1 cellular context compared by ENCODE assay signal in genomic region chr1:28885982-28886730, GRCh38.
TF ChIP-seq lines count a peak whose summit lies in the region.

No MANE protein-coding gene starts in this region.

TF ChIP-seq in K562, 482 proteins besides CTCF, POLR2A, EP300 and RAD21 (continued from another document):
- TF ChIP-seq ZFP91 (CRISPR knock-in tag; IDR thresholded peaks at IDR 0.05) = no peak
- TF ChIP-seq ARHGAP35 (IDR thresholded peaks at IDR 0.05; ENCODE audit: partially characterized antibody) = no peak
- 0 out of 2 replicates have a peak, but pooled peaks have one; percentile 38 for TF ChIP-seq ZNF655 (CRISPR knock-in tag; IDR thresholded peaks at IDR 0.05)
- TF ChIP-seq MIER1 (IDR thresholded peaks at IDR 0.05; ENCODE audit: low read depth) = no peak
- TF ChIP-seq ZNF764 (CRISPR knock-in tag; IDR thresholded peaks at IDR 0.05; ENCODE audit: low read depth) = no peak
- TF ChIP-seq SNRNP70 (optimal IDR thresholded peaks at IDR 0.05; ENCODE audit: low read depth, low read length) = no peak
- no peak for TF ChIP-seq E2F1 (CRISPR knock-in tag; IDR thresholded peaks at IDR 0.05)
- TF ChIP-seq ZNF431 (CRISPR knock-in tag; IDR thresholded peaks at IDR 0.05) = no peak
- 0 out of 2 replicates have a peak, but pooled peaks have one; percentile 1 for TF ChIP-seq ZNF766 (CRISPR knock-in tag; conservative IDR thresholded peaks at IDR 0.05)
- TF ChIP-seq HMBOX1 (IDR thresholded peaks at IDR 0.05) = 0 out of 2 replicates have a peak, but pooled peaks have one; percentile 18
- no peak for TF ChIP-seq RBM22 (IDR thresholded peaks at IDR 0.05; ENCODE audit: low read depth, low read length, poor library complexity, severe bottlenecking)
- TF ChIP-seq HES1 (IDR thresholded peaks at IDR 0.05; ENCODE audit: low read depth) = no peak
- TF ChIP-seq ZNF586 (CRISPR knock-in tag; conservative IDR thresholded peaks at IDR 0.05) = no peak
- 0 out of 2 replicates have a peak, but pooled peaks have one; percentile 45 for TF ChIP-seq ZNF23 (CRISPR knock-in tag; IDR thresholded peaks at IDR 0.05)
- TF ChIP-seq TAF15 (IDR thresholded peaks at IDR 0.05; ENCODE audit: low read depth, low read length) = no peak
- TF ChIP-seq TRIM24 (IDR thresholded peaks at IDR 0.05) = 0 out of 4 replicates have a peak, but pooled peaks of 1 of the 2 experiments have one; percentile 25
- 0 out of 2 replicates have a peak, but pooled peaks have one; percentile 75 for TF ChIP-seq ZKSCAN8 (CRISPR knock-in tag; IDR thresholded peaks at IDR 0.05)
- TF ChIP-seq ARNT (IDR thresholded peaks at IDR 0.05) = 0 out of 4 replicates have a peak, but pooled peaks of 1 of the 2 experiments have one; percentile 44
- no peak for TF ChIP-seq RNF2 (IDR thresholded peaks at IDR 0.05)
- TF ChIP-seq NR2F6 (CRISPR knock-in tag; IDR thresholded peaks at IDR 0.05) = no peak
- no peak for TF ChIP-seq ZNF699 (CRISPR knock-in tag; IDR thresholded peaks at IDR 0.05; ENCODE audit: insufficient replicate concordance)
- TF ChIP-seq DNMT1 (IDR thresholded peaks at IDR 0.05) = 0 out of 2 replicates have a peak, but pooled peaks have one; percentile 74
- no peak for TF ChIP-seq LARP7 (IDR thresholded peaks at IDR 0.05)
- no peak for TF ChIP-seq ZC3H8 (IDR thresholded peaks at IDR 0.05)
- 0 out of 2 replicates have a peak, but pooled peaks have one; percentile 63 for TF ChIP-seq ZNF644 (tag; IDR thresholded peaks at IDR 0.05; ENCODE audit: low read depth)
- TF ChIP-seq NFRKB (IDR thresholded peaks at IDR 0.05; ENCODE audit: low read depth) = peak; percentile 36; the same call in 1 of the 2 replicates
- no peak for TF ChIP-seq RAD51 (IDR thresholded peaks at IDR 0.05; ENCODE audit: borderline replicate concordance, low read depth)
- no peak for TF ChIP-seq RHOXF2B (CRISPR knock-in tag; conservative IDR thresholded peaks at IDR 0.05)
- no peak for TF ChIP-seq HDGF (IDR thresholded peaks at IDR 0.05)
- 0 out of 2 replicates have a peak, but pooled peaks have one; percentile 7 for TF ChIP-seq GABPA (tag; conservative IDR thresholded peaks at IDR 0.05; ENCODE audit: low read depth)
- TF ChIP-seq HLTF (IDR thresholded peaks at IDR 0.05) = 0 out of 2 replicates have a peak, but pooled peaks have one; percentile 28
- TF ChIP-seq RBM39 (optimal IDR thresholded peaks at IDR 0.05; ENCODE audit: low read depth, low read length) = no peak
- TF ChIP-seq CBX3 (IDR thresholded peaks at IDR 0.05; ENCODE audit: borderline replicate concordance in 1 of 2, low read length in 2 of 2) = peak in 1 of 2 experiments; percentile 12; a peak in 1 of 3 replicates
- TF ChIP-seq MITF (IDR thresholded peaks at IDR 0.05) = no peak
- TF ChIP-seq PHF21A (IDR thresholded peaks at IDR 0.05; ENCODE audit: borderline replicate concordance, low read depth) = no peak
- TF ChIP-seq NFIC (IDR thresholded peaks at IDR 0.05) = no peak
- 0 out of 2 replicates have a peak, but pooled peaks have one; percentile 8 for TF ChIP-seq ZKSCAN1 (IDR thresholded peaks at IDR 0.05; ENCODE audit: low read depth, low read length)
